ENCODE assay signal across 1 cellular context in genomic region chr1:179399399-179399798, GRCh38. TPM values are rescaled to one million over a fixed set of nuclear protein-coding genes. Genes with fewer than 3 reads are reported as not detected.
"Had no signal": no experiment of that assay in that cellular context is flagged by ENCODE, and none has a peak within 500 bp of the region (broad histone marks: within the 10 kb centered on the region; RNA-seq: fewer than 3 reads in every experiment).

No MANE protein-coding gene starts in this region.

RNA-seq across cellular contexts. Expression of gene AXDND1, which starts 33.6 kb away (rescaled TPM):
- total RNA-seq: G401 had no signal
